ENCODE assay signal across 4 cellular contexts in genomic region chr2:85617723-85618122, GRCh38. TPM values are rescaled to one million over a fixed set of nuclear protein-coding genes. Genes with fewer than 3 reads are reported as not detected.
DNase-seq lines count a peak whose midpoint lies in the region; TF ChIP-seq lines count a peak whose summit lies in the region.
"Not testable (repeated sequence)": the region's sequence is repeated elsewhere in the genome, so short reads cannot be mapped to it uniquely, and the experiment has no call there.

No MANE protein-coding gene starts in this region.

- not testable (repeated sequence) for H3K18ac ChIP-seq in neuronal stem cell (ENCODE audit: low read length)

- H2BK15ac ChIP-seq in neuronal stem cell (ENCODE audit: low read length), result not testable (repeated sequence)

- DNase-seq in neuronal stem cell (ENCODE audit: low spot score), result not testable (repeated sequence)

- peak overlapping the region; percentile 96 for H3K4me3 Mint-ChIP-seq in T-helper 1 cell treated with Interleukin-12 subunit alpha and Interleukin-12 subunit beta and Interleukin-4 antibody, amounts not matched to agents 30 μg/mL and 1 μg/mL, for 36 hours
- not testable (repeated sequence) for H3K4me3 Mint-ChIP-seq in dendritic cell treated with granulocyte-macrophage colony-stimulating factor and Interleukin-4, amounts not matched to agents 40 ng/mL and 50 ng/mL, for 4 days

- H3K9me3 ChIP-seq in DOHH2 (ENCODE audit: control insufficient read depth, insufficient read depth, low read length); neuronal stem cell (replicated peaks in 1 of 2; ENCODE audit: control insufficient read depth in 2 of 2, insufficient read depth in 1 of 2, low read depth in 1 of 2, low read length in 2 of 2): not testable (repeated sequence)

- not testable (repeated sequence) for H3K79me1 ChIP-seq in neuronal stem cell (ENCODE audit: low read depth, low read length)

- H3K36me3 ChIP-seq in DOHH2 (ENCODE audit: control insufficient read depth, low read length) (peaks cover 52% of the 10 kb centered on the region), neuronal stem cell (replicated peaks in 1 of 2; ENCODE audit: control insufficient read depth in 2 of 2, insufficient read depth in 2 of 2, low read length in 2 of 2) (peaks cover 13 to 52% of the 10 kb centered on the region in 2 donors)

- no CpG with 5 or more reads among the region's 5 CpGs for WGBS in neuronal stem cell (ENCODE audit: extremely low coverage in 2 of 2, insufficient read length in 2 of 2, insufficient replicate concordance in 1 of 2), 2 donors

- H3K79me2 ChIP-seq in DOHH2 (ENCODE audit: control insufficient read depth, low read length), result peaks cover 64% of the 10 kb centered on the region

- not testable (repeated sequence) for H2BK12ac ChIP-seq in neuronal stem cell (ENCODE audit: low read length)

- not testable (repeated sequence) for TF ChIP-seq CTCF in DOHH2 (IDR thresholded peaks at IDR 0.05; ENCODE audit: low read depth, low read length, poor library complexity, severe bottlenecking)

- not testable (repeated sequence) for H4K91ac ChIP-seq in neuronal stem cell (ENCODE audit: low read depth, low read length, poor library complexity)

- H3K4me2 ChIP-seq in DOHH2 (ENCODE audit: low read length), result peak overlapping the region; percentile 70
- peak overlapping the region; percentile 11 for H3K4me2 ChIP-seq in neuronal stem cell (ENCODE audit: insufficient read depth, low read length, poor library complexity, severe bottlenecking)

- not testable (repeated sequence) for H3K9me3 Mint-ChIP-seq in T-helper 1 cell treated with Interleukin-12 subunit alpha and Interleukin-12 subunit beta and Interleukin-4 antibody, amounts not matched to agents 30 μg/mL and 1 μg/mL, for 36 hours; dendritic cell treated with granulocyte-macrophage colony-stimulating factor and Interleukin-4, amounts not matched to agents 40 ng/mL and 50 ng/mL, for 4 days

- not testable (repeated sequence) for H2AK5ac ChIP-seq in neuronal stem cell (ENCODE audit: low read depth, low read length)

- H3K4me1 Mint-ChIP-seq in T-helper 1 cell treated with Interleukin-12 subunit alpha and Interleukin-12 subunit beta and Interleukin-4 antibody, amounts not matched to agents 30 μg/mL and 1 μg/mL, for 36 hours (ENCODE audit: low read depth), result peaks cover 10% of the 10 kb centered on the region
- H3K4me1 Mint-ChIP-seq in dendritic cell treated with granulocyte-macrophage colony-stimulating factor and Interleukin-4, amounts not matched to agents 40 ng/mL and 50 ng/mL, for 4 days (ENCODE audit: low read depth), result peaks cover 22% of the 10 kb centered on the region

- not testable (repeated sequence) for H3K27me3 Mint-ChIP-seq in T-helper 1 cell treated with Interleukin-12 subunit alpha and Interleukin-12 subunit beta and Interleukin-4 antibody, amounts not matched to agents 30 μg/mL and 1 μg/mL, for 36 hours (ENCODE audit: low read depth); dendritic cell treated with granulocyte-macrophage colony-stimulating factor and Interleukin-4, amounts not matched to agents 40 ng/mL and 50 ng/mL, for 4 days

- peaks cover 18% of the 10 kb centered on the region for H3F3A ChIP-seq in DOHH2 (ENCODE audit: control insufficient read depth, insufficient read depth)

- H2BK5ac ChIP-seq in neuronal stem cell (ENCODE audit: low read length), result not testable (repeated sequence)

- peaks cover 26% of the 10 kb centered on the region for H3K4me1 ChIP-seq in DOHH2 (ENCODE audit: control insufficient read depth, low read length)
- H3K4me1 ChIP-seq in neuronal stem cell (ENCODE audit: control insufficient read depth in 2 of 2, insufficient read depth in 1 of 2, low read depth in 1 of 2, low read length in 2 of 2), result not testable (repeated sequence)

- H3K9ac ChIP-seq in neuronal stem cell (ENCODE audit: low read depth, low read length, poor library complexity), result not testable (repeated sequence)

- not testable (repeated sequence) for H3K23ac ChIP-seq in neuronal stem cell (ENCODE audit: low read depth, low read length, poor library complexity)

- H4K8ac ChIP-seq in neuronal stem cell (ENCODE audit: low read depth, low read length), result not testable (repeated sequence)

- peak overlapping the region; percentile 78 for H3K4me3 ChIP-seq in DOHH2 (ENCODE audit: low read length)
- H3K4me3 ChIP-seq in neuronal stem cell (ENCODE audit: low read length in 2 of 2), result peak overlapping the region in 1 of 2 donors; percentile 95

- not testable (repeated sequence) for H2BK120ac ChIP-seq in neuronal stem cell (ENCODE audit: low read depth, low read length)

- intact Hi-C loops in dendritic cell treated with granulocyte-macrophage colony-stimulating factor and Interleukin-4, amounts not matched to agents 40 ng/mL and 50 ng/mL, for 4 days (cut with micrococcal nuclease), result loop anchor here (2.0 to 10.0 kb wide), 2 partner anchors 15 to 487 kb away; partner anchors contain the start of genes POLR1A, PTCD3 and TMEM150A

- H3K14ac ChIP-seq in neuronal stem cell (ENCODE audit: low read length), result not testable (repeated sequence)

- peaks cover 11% of the 10 kb centered on the region for H3K36me3 Mint-ChIP-seq in T-helper 1 cell treated with Interleukin-12 subunit alpha and Interleukin-12 subunit beta and Interleukin-4 antibody, amounts not matched to agents 30 μg/mL and 1 μg/mL, for 36 hours (ENCODE audit: low read depth)
- H3K36me3 Mint-ChIP-seq in dendritic cell treated with granulocyte-macrophage colony-stimulating factor and Interleukin-4, amounts not matched to agents 40 ng/mL and 50 ng/mL, for 4 days (ENCODE audit: low read depth), result peaks cover 57% of the 10 kb centered on the region

- H3K9me2 ChIP-seq in DOHH2 (replicated peaks; ENCODE audit: control insufficient read depth, low read length), result not testable (repeated sequence)

- H3K27ac ChIP-seq in DOHH2 (ENCODE audit: low read depth, low read length); neuronal stem cell (replicated peaks; ENCODE audit: low read length): not testable (repeated sequence)

- H2AFZ ChIP-seq in neuronal stem cell (ENCODE audit: low read length), result not testable (repeated sequence)

- H3K27ac Mint-ChIP-seq in T-helper 1 cell treated with Interleukin-12 subunit alpha and Interleukin-12 subunit beta and Interleukin-4 antibody, amounts not matched to agents 30 μg/mL and 1 μg/mL, for 36 hours, result not testable (repeated sequence)
- peak overlapping the region; percentile 92 for H3K27ac Mint-ChIP-seq in dendritic cell treated with granulocyte-macrophage colony-stimulating factor and Interleukin-4, amounts not matched to agents 40 ng/mL and 50 ng/mL, for 4 days

- not testable (repeated sequence) for H3K27me3 ChIP-seq in DOHH2 (ENCODE audit: control insufficient read depth, low read length); neuronal stem cell (ENCODE audit: control insufficient read depth in 3 of 3, insufficient read depth in 3 of 3, low read depth in 1 of 3, low read length in 3 of 3)

- H3K4ac ChIP-seq in neuronal stem cell (ENCODE audit: low read length), result not testable (repeated sequence)

- peaks cover 20% of the 10 kb centered on the region for H4K20me1 ChIP-seq in DOHH2 (ENCODE audit: control insufficient read depth, insufficient read depth, low read depth, low read length)

RNA-seq across cellular contexts. Expression of gene USP39, which starts 1.7 kb away (rescaled TPM):
- 79.3 TPM for polyA plus RNA-seq in neuronal stem cell (2013, experiment 1 of 2)
- polyA plus RNA-seq in neuronal stem cell (2013, experiment 2 of 2), result 80.1 TPM

RNA-seq across cellular contexts. Expression of gene C2orf68, which starts 5.9 kb away (rescaled TPM):
- 71.6 TPM for polyA plus RNA-seq in neuronal stem cell (2013, experiment 1 of 2)
- 77.7 TPM for polyA plus RNA-seq in neuronal stem cell (2013, experiment 2 of 2)

RNA-seq across cellular contexts. Expression of gene TMEM150A, which starts 15.2 kb away (rescaled TPM):
- polyA plus RNA-seq in neuronal stem cell (2013, experiment 1 of 2), result 12.2 TPM
- polyA plus RNA-seq in neuronal stem cell (2013, experiment 2 of 2), result 12.6 TPM

RNA-seq across cellular contexts. Expression of gene RNF181, which starts 22.2 kb away (rescaled TPM):
- polyA plus RNA-seq in neuronal stem cell (2013, experiment 1 of 2), result 139 TPM
- polyA plus RNA-seq in neuronal stem cell (2013, experiment 2 of 2), result 136 TPM

RNA-seq across cellular contexts. Expression of gene VAMP5, which starts 33.5 kb away (rescaled TPM):
- 5.7 TPM for polyA plus RNA-seq in neuronal stem cell (2013, experiment 1 of 2)
- polyA plus RNA-seq in neuronal stem cell (2013, experiment 2 of 2), result 5.8 TPM
